ENCODE assay signal across 12 cellular contexts in genomic region chr1:235423214-235423652, GRCh38. TPM values are rescaled to one million over a fixed set of nuclear protein-coding genes. Genes with fewer than 3 reads are reported as not detected.
A peak's percentile ranks its signal among the peaks of the same experiment; 100 is the strongest.
DNase-seq lines count a peak whose midpoint lies in the region; ATAC-seq and TF ChIP-seq lines count a peak whose summit lies in the region.
"Had no signal": no experiment of that assay in that cellular context is flagged by ENCODE, and none has a peak within 500 bp of the region (broad histone marks: within the 10 kb centered on the region; RNA-seq: fewer than 3 reads in every experiment).

No MANE protein-coding gene starts in this region.

- H4K20me1 ChIP-seq in Loucy (ENCODE audit: insufficient read depth, low read length, poor library complexity, severe bottlenecking) = no peaks in the 10 kb centered on the region

- no peak overlapping the region for H2AFZ ChIP-seq in Loucy (ENCODE audit: low read length)
- H2AFZ ChIP-seq: parathyroid adenoma had no signal

- TF ChIP-seq POLR2A in thyroid gland (IDR thresholded peaks at IDR 0.05) = no peak

- H3K36me3 ChIP-seq in Loucy (ENCODE audit: insufficient read depth, low read length) = peaks cover under 1% of the 10 kb centered on the region; the same call in 1 of the 2 replicates
- no peaks in the 10 kb centered on the region for H3K36me3 ChIP-seq in thyroid gland

- H3K9me3 ChIP-seq in Loucy (ENCODE audit: insufficient read depth, low read depth, low read length) (no peaks in the 10 kb centered on the region), thyroid gland (no peaks in the 10 kb centered on the region)
- H3K9me3 ChIP-seq: gastrocnemius medialis had no signal

- POLR2A ChIA-PET in activated naive CD8-positive, alpha-beta T cell treated with anti-CD3 and anti-CD28 coated beads, Interleukin-2, amount 10 ng/mL, durations not matched to agents 7 days and 5 days (lab: Charles Lee) = interaction anchor here (0.6 to 1.4 kb wide), 3 partner anchors 82 to 449 kb away, joined by 3 to 7 read pairs (median 5); partner anchors contain the start of genes B3GALNT2 and TOMM20

- ATAC-seq in activated naive CD8-positive, alpha-beta T cell treated with anti-CD3 and anti-CD28 coated beads, Interleukin-2, amount 10 ng/mL, durations not matched to agents 7 days and 5 days (ENCODE audit: low read depth) = peak; percentile 90
- no peak for ATAC-seq in GM19455 (IDR thresholded peaks at IDR 0.05; ENCODE audit: unreplicated experiment)
- ATAC-seq: gastrocnemius medialis had no signal

- WGBS in thyroid gland, 2 donors = 54 to 64% methylated on average over 12 of the region's 12 CpGs

- H3K9me3 Mint-ChIP-seq in activated naive CD8-positive, alpha-beta T cell treated with anti-CD3 and anti-CD28 coated beads, Interleukin-2, amount 10 ng/mL, durations not matched to agents 7 days and 5 days = no peaks in the 10 kb centered on the region
- H3K9me3 Mint-ChIP-seq: brain had no signal

- peak overlapping the region; percentile 5 for H3K9ac ChIP-seq in Loucy (ENCODE audit: low read depth, low read length, poor library complexity, severe bottlenecking)
- H3K9ac ChIP-seq: KMS-11, parathyroid adenoma had no signal

- H3K79me2 ChIP-seq in Loucy (ENCODE audit: insufficient read depth, low read length) = peaks cover 9% of the 10 kb centered on the region; the same call in 1 of the 2 replicates

- H3K9me2 ChIP-seq in Loucy (replicated peaks; ENCODE audit: low read depth, low read length) = no peaks in the 10 kb centered on the region

- peak overlapping the region; percentile 60 for H3K4me2 ChIP-seq in Loucy (ENCODE audit: low read depth, low read length, poor library complexity, severe bottlenecking)
- H3K4me2 ChIP-seq: KMS-11 had no signal

- peak overlapping the region; percentile 64 for H3K27ac ChIP-seq in substantia nigra (ENCODE audit: low read depth, low read length, poor library complexity, severe bottlenecking)
- H3K27ac ChIP-seq in thyroid gland = peak overlapping the region in 1 of 3 donors; percentile 32
- H3K27ac ChIP-seq: gastrocnemius medialis, KMS-11, parathyroid adenoma had no signal

- peaks cover 1% of the 10 kb centered on the region for H3K36me3 Mint-ChIP-seq in activated naive CD8-positive, alpha-beta T cell treated with anti-CD3 and anti-CD28 coated beads, Interleukin-2, amount 10 ng/mL, durations not matched to agents 7 days and 5 days

- peaks cover 22% of the 10 kb centered on the region for H3K4me1 Mint-ChIP-seq in activated naive CD8-positive, alpha-beta T cell treated with anti-CD3 and anti-CD28 coated beads, Interleukin-2, amount 10 ng/mL, durations not matched to agents 7 days and 5 days

- H3K27me3 Mint-ChIP-seq in activated naive CD8-positive, alpha-beta T cell treated with anti-CD3 and anti-CD28 coated beads, Interleukin-2, amount 10 ng/mL, durations not matched to agents 7 days and 5 days = no peaks in the 10 kb centered on the region
- H3K27me3 Mint-ChIP-seq: brain had no signal

- no peaks in the 10 kb centered on the region for H3F3A ChIP-seq in Loucy (ENCODE audit: low read depth)

- peak overlapping the region; percentile 51 for H3K4me3 ChIP-seq in Loucy (ENCODE audit: low read length, poor library complexity, severe bottlenecking)
- no peak overlapping the region for H3K4me3 ChIP-seq in thyroid gland (replicated peaks in 1 of 3)
- H3K4me3 ChIP-seq: gastrocnemius medialis had no signal

- peak overlapping the region; percentile 73 for H3K27ac Mint-ChIP-seq in activated naive CD8-positive, alpha-beta T cell treated with anti-CD3 and anti-CD28 coated beads, Interleukin-2, amount 10 ng/mL, durations not matched to agents 7 days and 5 days

- DNase-seq in stimulated activated CD4-positive, alpha-beta T cell treated with anti-CD3 and anti-CD28 coated beads, Interleukin-12 subunit alpha, Interleukin-12 subunit beta, amount 100 ng/mL, for 4 hours = peak; percentile 5
- DNase-seq in stimulated activated CD4-positive, alpha-beta T cell treated with anti-CD3 and anti-CD28 coated beads, Interleukin-2, amount 100 ng/mL, for 48 hours = no peak
- DNase-seq in activated naive CD8-positive, alpha-beta T cell treated with anti-CD3 and anti-CD28 coated beads, Interleukin-2, amount 10 ng/mL, durations not matched to agents 7 days and 5 days = peak; percentile 43
- DNase-seq in substantia nigra (lab: John Stamatoyannopoulos, UW) (no peak), thyroid gland (no peak), NOMO-1 treated with DMSO at 0.1 percent for 48 hours (lab: John Stamatoyannopoulos, UW; ENCODE audit: unreplicated experiment) (no peak)
- DNase-seq: gastrocnemius medialis had no signal

- peaks cover 24% of the 10 kb centered on the region for H3K4me1 ChIP-seq in Loucy (ENCODE audit: insufficient read depth, low read length, poor library complexity, severe bottlenecking)
- peaks cover 12 to 28% of the 10 kb centered on the region in 2 donors for H3K4me1 ChIP-seq in thyroid gland
- H3K4me1 ChIP-seq: parathyroid adenoma had no signal

- peak overlapping the region; percentile 63 for H3K4me3 Mint-ChIP-seq in activated naive CD8-positive, alpha-beta T cell treated with anti-CD3 and anti-CD28 coated beads, Interleukin-2, amount 10 ng/mL, durations not matched to agents 7 days and 5 days
- H3K4me3 Mint-ChIP-seq: brain had no signal

- no peak for TF ChIP-seq CTCF in Loucy (conservative IDR thresholded peaks at IDR 0.05; ENCODE audit: low read length)
- no peak for TF ChIP-seq CTCF in thyroid gland (IDR thresholded peaks at IDR 0.05)

- intact Hi-C loops in thyroid gland (cut with DNase I) = no loop called here

- no peaks in the 10 kb centered on the region for H3K27me3 ChIP-seq in Loucy (ENCODE audit: insufficient read depth, low read length, poor library complexity, severe bottlenecking)
- no peaks in the 10 kb centered on the region for H3K27me3 ChIP-seq in thyroid gland
- H3K27me3 ChIP-seq: gastrocnemius medialis had no signal

RNA-seq across cellular contexts. Expression of gene TBCE, which starts 56.0 kb away (rescaled TPM):
- 10 to 100 TPM; 29.8 to 30.3 TPM for total RNA-seq in activated naive CD8-positive, alpha-beta T cell treated with anti-CD3 and anti-CD28 coated beads, Interleukin-2, amount 10 ng/mL, durations not matched to agents 7 days and 5 days
- total RNA-seq in thyroid gland = 10 to 100 TPM; 38.0 to 50.3 (median 44.8) TPM

Comparison
In these comparisons a context has a peak if more than half of its experiments do, and no peak if none do; other contexts are left out.
1. DNase-seq: peak in stimulated activated CD4-positive, alpha-beta T cell treated with anti-CD3 and anti-CD28 coated beads, Interleukin-12 subunit alpha, Interleukin-12 subunit beta, amount 100 ng/mL, for 4 hours (single experiment) and activated naive CD8-positive, alpha-beta T cell treated with anti-CD3 and anti-CD28 coated beads, Interleukin-2, amount 10 ng/mL, durations not matched to agents 7 days and 5 days (single experiment); none in stimulated activated CD4-positive, alpha-beta T cell treated with anti-CD3 and anti-CD28 coated beads, Interleukin-2, amount 100 ng/mL, for 48 hours (0 of 2), substantia nigra (0 of 49), thyroid gland (0 of 2) and NOMO-1 treated with DMSO at 0.1 percent for 48 hours (single experiment).